11 cellular contexts compared by ENCODE assay signal in the genomic region with DNA sequence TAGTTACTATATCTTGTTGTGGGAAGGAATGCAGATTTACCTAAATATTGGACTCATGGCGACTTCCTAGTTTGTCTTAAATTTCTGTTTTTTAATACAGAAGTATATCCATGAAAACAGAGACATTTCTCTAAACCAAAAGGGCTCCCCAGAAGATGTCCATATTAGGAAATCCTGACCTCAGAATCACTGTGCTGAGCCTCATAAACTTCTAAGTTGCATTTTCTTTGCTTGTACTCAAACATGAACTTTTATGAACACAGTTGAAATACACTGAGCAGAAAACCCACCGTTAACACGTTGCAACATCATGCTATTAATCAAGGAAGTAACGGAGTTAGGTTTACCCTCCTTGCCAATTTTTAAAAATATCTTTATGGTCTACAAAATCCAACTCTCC. TPM values are rescaled to one million over a fixed set of nuclear protein-coding genes. Genes with fewer than 3 reads are reported as not detected.
DNase-seq lines count a peak whose midpoint lies in the region; ATAC-seq, FAIRE-seq and TF ChIP-seq lines count a peak whose summit lies in the region.
"Had no signal": no experiment of that assay in that cellular context is flagged by ENCODE, and none has a peak within 500 bp of the region (broad histone marks: within the 10 kb centered on the region; RNA-seq: fewer than 3 reads in every experiment).

No MANE protein-coding gene starts in this region.

- H3K36me3 ChIP-seq in HUES64 (ENCODE audit: insufficient read depth, low read length) (peaks cover 20% of the 10 kb centered on the region), K562 (ENCODE audit: control insufficient read depth, insufficient read depth, low read length) (peaks cover 5% of the 10 kb centered on the region; the same call in 1 of the 3 replicates), mesendoderm (ENCODE audit: control insufficient read depth, insufficient read depth, low read length) (peaks cover 4% of the 10 kb centered on the region), urinary bladder (ENCODE audit: insufficient read depth) (no peaks in the 10 kb centered on the region)
- H3K36me3 ChIP-seq: right lobe of liver had no signal

- H3K27ac ChIP-seq in HUES64 (ENCODE audit: low read depth, low read length) = peak overlapping the region; percentile 50
- no peak overlapping the region for H3K27ac ChIP-seq in K562 (ENCODE audit: extremely low read depth, low read depth, low read length)
- H3K27ac ChIP-seq in mesendoderm (ENCODE audit: low read depth, low read length) = no peak overlapping the region
- H3K27ac ChIP-seq in urinary bladder (ENCODE audit: low read depth) = peak overlapping the region; percentile 45
- H3K27ac ChIP-seq: right lobe of liver had no signal

- H4K8ac ChIP-seq in mesendoderm (ENCODE audit: low read depth, low read length) = no peak overlapping the region

- FAIRE-seq in K562 (lab: Jason Lieb, UNC) = peak; percentile 15

- peak overlapping the region; percentile 42 for H3K56ac ChIP-seq in mesendoderm (ENCODE audit: low read length)

- H2BK120ac ChIP-seq in mesendoderm (ENCODE audit: low read depth, low read length) = no peak overlapping the region

- no peak for TF ChIP-seq POLR2A in K562 (conservative IDR thresholded peaks at IDR 0.05)

- H3K23ac ChIP-seq in mesendoderm (ENCODE audit: low read length) = no peak overlapping the region

- POLR2A ChIA-PET in K562 (lab: Yijun Ruan, JAX) = no interaction called here

- H3K9ac ChIP-seq in HUES64 (ENCODE audit: low read depth, low read length) = peak overlapping the region; percentile 35; the same call in 1 of the 2 replicates
- H3K9ac ChIP-seq in K562 (ENCODE audit: insufficient read depth in 1 of 2, low read depth in 2 of 2, low read length in 2 of 2) = no peak overlapping the region
- H3K9ac ChIP-seq in mesendoderm (ENCODE audit: low read length) = no peak overlapping the region

- CTCF ChIA-PET in K562 (lab: Yijun Ruan, JAX; ENCODE audit: low intra/inter-chr PET ratio) = interaction anchor here (0.6 to 2.6 kb wide), 3 partner anchors 100 to 966 kb away, joined by 4 to 32 read pairs (median 25); a partner anchor contains a TSS

- H3K79me1 ChIP-seq in mesendoderm (ENCODE audit: low read length) = no peaks in the 10 kb centered on the region

- no peak overlapping the region for H2BK5ac ChIP-seq in mesendoderm (ENCODE audit: low read length)

- no peaks in the 10 kb centered on the region for H3K79me2 ChIP-seq in K562 (ENCODE audit: control insufficient read depth, insufficient read depth, low read length)
- H3K79me2 ChIP-seq in mesendoderm (ENCODE audit: control insufficient read depth, insufficient read depth, low read length) = no peaks in the 10 kb centered on the region

- no peak for TF ChIP-seq EP300 in K562 (IDR thresholded peaks at IDR 0.05; ENCODE audit: low read length)

- no peak overlapping the region for H4K5ac ChIP-seq in mesendoderm (ENCODE audit: low read length)

- H3K27me3 ChIP-seq in HUES64 (ENCODE audit: insufficient read depth, low read length) (no peaks in the 10 kb centered on the region), K562 (ENCODE audit: control insufficient read depth in 2 of 2, insufficient read depth in 2 of 2, low read length in 2 of 2) (no peaks in the 10 kb centered on the region), mesendoderm (ENCODE audit: insufficient read depth, low read length, poor library complexity) (no peaks in the 10 kb centered on the region)
- H3K27me3 ChIP-seq: MG63, right lobe of liver had no signal

- no peak overlapping the region for H3K18ac ChIP-seq in mesendoderm (ENCODE audit: low read length)

- H3K4ac ChIP-seq in mesendoderm (ENCODE audit: low read depth, low read length) = no peak overlapping the region

- intact Hi-C loops in K562 (cut with micrococcal nuclease) = no loop called here

- no peak overlapping the region for H2AFZ ChIP-seq in K562 (ENCODE audit: low read depth, low read length)

- H3K9me1 ChIP-seq in K562 (ENCODE audit: control insufficient read depth, insufficient read depth, low read length) = no peaks in the 10 kb centered on the region

- WGBS in HUES64 = 92% methylated on average over 3 of the region's 4 CpGs
- 37% methylated on average over 4 of the region's 4 CpGs for WGBS in K562 (ENCODE audit: insufficient coverage, low coverage, missing lambda C conversion rate)
- WGBS in mesendoderm (ENCODE audit: extremely low coverage, insufficient coverage, low lambda C conversion rate) = no CpG with 5 or more reads among the region's 4 CpGs
- WGBS in urinary bladder = 22% methylated on average over 4 of the region's 4 CpGs

- no peak overlapping the region for H2AK5ac ChIP-seq in mesendoderm (ENCODE audit: low read length)

- in situ Hi-C loops in K562 (cut with MboI) = loop anchor here (5.0 kb wide), 1 partner anchor 416 kb away; no protein-coding TSS in a partner anchor

- H2BK15ac ChIP-seq in mesendoderm (replicated peaks; ENCODE audit: low read depth) = no peak overlapping the region

- no TSS peak for BruUV-seq in K562 (replicated peaks; lab: Mats Ljungman, UMichigan)

- no peak for TF ChIP-seq RAD21 in K562 (CRISPR knock-in tag; conservative IDR thresholded peaks at IDR 0.05 in 1 of 2, IDR thresholded peaks at IDR 0.05 in 1 of 2)

- H4K20me1 ChIP-seq in K562 (replicated peaks; ENCODE audit: control insufficient read depth, insufficient read depth, low read length) = no peaks in the 10 kb centered on the region

- no peak for ATAC-seq in K562

- H3K4me1 ChIP-seq in HUES64 (ENCODE audit: insufficient read depth, low read length) (peaks cover 31% of the 10 kb centered on the region), K562 (replicated peaks in 1 of 2; ENCODE audit: control insufficient read depth in 2 of 2, insufficient read depth in 2 of 2, low read length in 2 of 2) (no peaks in the 10 kb centered on the region; a peak in 1 of 5 replicates), mesendoderm (ENCODE audit: control insufficient read depth, low read depth, low read length) (peaks cover 5% of the 10 kb centered on the region), urinary bladder (ENCODE audit: insufficient read depth) (no peaks in the 10 kb centered on the region)

- H3K9me3 ChIP-seq in HUES64 (ENCODE audit: insufficient read depth, low read depth, low read length) (no peaks in the 10 kb centered on the region), K562 (replicated peaks; ENCODE audit: control insufficient read depth, insufficient read depth, low read depth, low read length) (no peaks in the 10 kb centered on the region)
- H3K9me3 ChIP-seq: MG63, right lobe of liver had no signal

- H3K4me3 ChIP-seq in HUES64 (ENCODE audit: low read length) (no peak overlapping the region), K562 (no peak overlapping the region), mesendoderm (ENCODE audit: low read length) (no peak overlapping the region), urinary bladder (ENCODE audit: low read depth, low read length) (no peak overlapping the region)
- H3K4me3 ChIP-seq: MG63, right lobe of liver had no signal

- no peak for TF ChIP-seq CTCF in K562 (IDR thresholded peaks at IDR 0.05 in 2 of 3, conservative IDR thresholded peaks at IDR 0.05 in 1 of 3; ENCODE audit: insufficient read depth in 2 of 3, low read depth in 1 of 3, low read length in 3 of 3)

- H3K4me2 ChIP-seq in K562 (ENCODE audit: insufficient read depth, low read length) (no peak overlapping the region), mesendoderm (ENCODE audit: low read length) (no peak overlapping the region)

- DNase-seq in K562 (ENCODE audit: extremely low read depth in 1 of 4, low spot score in 3 of 4) = no peak
- DNase-seq in mesendoderm = no peak
- no peak for DNase-seq in stimulated activated CD4-positive, alpha-beta T cell treated with anti-CD3 and anti-CD28 coated beads, Interleukin-12 subunit alpha, Interleukin-12 subunit beta, amount 100 ng/mL, for 4 hours
- no peak for DNase-seq in effector CD8-positive, alpha-beta T cell (lab: John Stamatoyannopoulos, UW)
- DNase-seq in activated CD4-positive, alpha-beta T cell treated with anti-CD3 and anti-CD28 coated beads for 48 hours = no peak
- DNase-seq: activated CD4-positive, alpha-beta T cell treated with anti-CD3 and anti-CD28 coated beads for 1 hour; MG63; right lobe of liver; stimulated activated CD4-positive, alpha-beta T cell treated with anti-CD3 and anti-CD28 coated beads, Interleukin-4, amount 100 ng/mL, for 1 hour had no signal

TF ChIP-seq in K562, 482 proteins besides CTCF, POLR2A, EP300 and RAD21 (continues in another document):
- TF ChIP-seq TAF15 (IDR thresholded peaks at IDR 0.05; ENCODE audit: low read depth, low read length) (no peak), CREBBP (IDR thresholded peaks at IDR 0.05; ENCODE audit: low read depth, low read length) (no peak), HNRNPUL1 (IDR thresholded peaks at IDR 0.05; ENCODE audit: low read length) (no peak)

RNA-seq across cellular contexts. Expression of a gene that starts 42.9 kb away (rescaled TPM):
- polyA plus RNA-seq in HUES64 (2013, experiment 1 of 2) = 32.8 TPM
- polyA plus RNA-seq in HUES64 (2013, experiment 2 of 2) = 32.9 TPM
- total RNA-seq in K562 (2011; cell fraction: chromatin; rRNA removed; ENCODE audit: low replicate concordance) = 55.0 and 149 TPM in 2 replicates
- total RNA-seq in K562 (2011; cell fraction: nucleolus; rRNA removed) = 27.5 and 31.3 TPM in 2 replicates
- 43.5 and 64.3 TPM in 2 replicates for total RNA-seq in K562 (2011; cell fraction: nucleoplasm; rRNA removed)
- total RNA-seq in K562 (2014; rRNA removed) (25.3 and 28.8 TPM in 2 replicates), K562 (2014; rRNA removed; fragmentation: Illumina TruSeq; extraction: Trizol) (35.1 and 35.6 TPM in 2 replicates), K562 (2015; rRNA removed; fragmentation: Illumina TruSeq; extraction: Trizol) (35.9 and 39.7 TPM in 2 replicates), K562 (2021) (27.6 and 27.9 TPM in 2 replicates), urinary bladder (84.3 TPM)
- polyA plus RNA-seq in K562 (2011; rRNA removed) (42.4 and 47.3 TPM in 2 replicates), K562 (2014; fragmentation: Illumina TruSeq; extraction: Trizol) (35.7 and 41.1 TPM in 2 replicates), K562 (2014; fragmentation: Nextera tagmentation; extraction: Ambion mirVana) (10 to 100 TPM in 1 of 2 experiments, 1 to 10 TPM in 1; 8.5 to 12.8 TPM), K562 (2014; rRNA removed) (36.2 and 37.9 TPM in 2 replicates), urinary bladder (16.5 TPM)
- 5.9 and 14.0 TPM in 2 replicates for polyA plus RNA-seq in K562 (2011; cell fraction: cytosol; rRNA removed)
- 90.9 and 143 TPM in 2 replicates for polyA plus RNA-seq in K562 (2011; cell fraction: nucleus; rRNA removed)
- 16.7 and 26.9 TPM in 2 replicates for polyA plus RNA-seq in K562 (2012)
- 30.1 and 36.1 TPM in 2 replicates for polyA minus RNA-seq in K562 (2011; rRNA and poly(A)+ RNA removed)
- 11.6 and 17.8 TPM in 2 replicates for polyA minus RNA-seq in K562 (2011; cell fraction: cytosol; rRNA and poly(A)+ RNA removed)
- 34.3 and 57.3 TPM in 2 replicates for polyA minus RNA-seq in K562 (2011; cell fraction: nucleus; rRNA and poly(A)+ RNA removed)
- polyA plus RNA-seq in mesendoderm (2013, experiment 1 of 2) = 44.0 TPM
- polyA plus RNA-seq in mesendoderm (2013, experiment 2 of 2) = 47.2 TPM

Comparison
In these comparisons a context has a peak if more than half of its experiments do, and no peak if none do; other contexts are left out.
1. H3K27ac ChIP-seq: peak in HUES64 (single experiment) and urinary bladder (single experiment); none in K562 (single experiment) and mesendoderm (single experiment).